ENCODE assay signal across 8 cellular contexts in genomic region chr5:132180134-132180745, GRCh38.
DNase-seq lines count a peak whose midpoint lies in the region; ATAC-seq lines count a peak whose summit lies in the region.

No MANE protein-coding gene starts in this region.

- peaks cover 44% of the 10 kb centered on the region for H3K4me1 Mint-ChIP-seq in stimulated activated memory B cell treated with anti-CD40 and anti-IgM and Interleukin-4, amounts not matched to agents 10 μg/mL and 1 μg/mL and 100 μg/mL, for 72 hours

- H3K4me3 Mint-ChIP-seq in stimulated activated memory B cell treated with anti-CD40 and anti-IgM and Interleukin-4, amounts not matched to agents 10 μg/mL and 1 μg/mL and 100 μg/mL, for 72 hours = no peak overlapping the region

- H3K27ac Mint-ChIP-seq in stimulated activated memory B cell treated with anti-CD40 and anti-IgM and Interleukin-4, amounts not matched to agents 10 μg/mL and 1 μg/mL and 100 μg/mL, for 72 hours = peak overlapping the region; percentile 63

- ATAC-seq in stimulated activated memory B cell treated with anti-CD40 and anti-IgM and Interleukin-4, amounts not matched to agents 10 μg/mL and 1 μg/mL and 100 μg/mL, for 72 hours = no peak

- in situ Hi-C loops in ACHN (cut with HindIII; ENCODE audit: low pct_ligation_motif_present, low pct_unique_long_range_greater_than_20kb, low sequenced_read_pairs) = no loop called here

- peak; percentile 67 for DNase-seq in ACHN
- peak; percentile 75 for DNase-seq in GM03348 (ENCODE audit: low spot score)
- DNase-seq in NCI-H2227 (lab: John Stamatoyannopoulos, UW; ENCODE audit: unreplicated experiment) = peak; percentile 21
- DNase-seq in amniotic epithelial cell (ENCODE audit: low read depth) = peak; percentile 67
- peak; percentile 30 for DNase-seq in iPS DF 4.7 (ENCODE audit: extremely low read depth, low spot score)
- DNase-seq in stimulated activated naive CD4-positive, alpha-beta T cell treated with Interleukin-2 at 50 U/mL for 16 hours (lab: John Stamatoyannopoulos, UW) = no peak
- no peak for DNase-seq in activated gamma-delta T cell (lab: John Stamatoyannopoulos, UW)

- H3K27me3 Mint-ChIP-seq in stimulated activated memory B cell treated with anti-CD40 and anti-IgM and Interleukin-4, amounts not matched to agents 10 μg/mL and 1 μg/mL and 100 μg/mL, for 72 hours = no peaks in the 10 kb centered on the region

- no peaks in the 10 kb centered on the region for H3K36me3 Mint-ChIP-seq in stimulated activated memory B cell treated with anti-CD40 and anti-IgM and Interleukin-4, amounts not matched to agents 10 μg/mL and 1 μg/mL and 100 μg/mL, for 72 hours

- peaks cover 3% of the 10 kb centered on the region for H3K9me3 Mint-ChIP-seq in stimulated activated memory B cell treated with anti-CD40 and anti-IgM and Interleukin-4, amounts not matched to agents 10 μg/mL and 1 μg/mL and 100 μg/mL, for 72 hours

Comparison
In these comparisons a context has a peak if more than half of its experiments do, and no peak if none do; other contexts are left out.
1. DNase-seq: peak in ACHN (single experiment), GM03348 (single experiment), NCI-H2227 (single experiment), amniotic epithelial cell (single experiment) and iPS DF 4.7 (single experiment); none in stimulated activated naive CD4-positive, alpha-beta T cell treated with Interleukin-2 at 50 U/mL for 16 hours (single experiment) and activated gamma-delta T cell (single experiment).